Comparison of ENCODE assay signal across 31 cellular contexts in genomic region chr3:197195326-197195725, GRCh38.
"Had no signal": no experiment of that assay in that cellular context is flagged by ENCODE, and none has a peak within 500 bp of the region (broad histone marks: within the 10 kb centered on the region; RNA-seq: fewer than 3 reads in every experiment).

No MANE protein-coding gene starts in this region.

- H3K9me3 Mint-ChIP-seq: activated CD4-positive, alpha-beta memory T cell treated with anti-CD3 and anti-CD28 coated beads for 36 hours; activated CD4-positive, alpha-beta T cell treated with anti-CD3 and anti-CD28 coated beads, Interleukin-2, amount 10 ng/mL, durations not matched to agents 24 days and 14 days; activated naive CD4-positive, alpha-beta T cell treated with anti-CD3 and anti-CD28 coated beads for 36 hours; activated naive CD4-positive, alpha-beta T cell treated with anti-CD3 and anti-CD28 coated beads, Interleukin-2, amount 50 U/mL, for 24 hours; activated T-helper 1 cell treated with anti-CD3 and anti-CD28 coated beads, Interleukin-12 subunit alpha, Interleukin-12 subunit beta, Interleukin-2, Interleukin-4 antibody, amounts not matched to agents 30 ng/mL and 10 ng/mL and 1 ng/mL, durations not matched to agents 14 hours and 24 hours and 36 hours; activated T-helper 2 cell treated with anti-CD3 and anti-CD28 coated beads, Interferon-gamma antibody, Interleukin-2, Interleukin-4, amounts not matched to agents 10 μg/mL and 5 μg/mL and 100 μg/mL, durations not matched to agents 14 hours and 24 hours and 36 hours; effector memory CD8-positive, alpha-beta T cell had no signal

- H3K4me3 Mint-ChIP-seq: activated CD4-positive, alpha-beta memory T cell treated with anti-CD3 and anti-CD28 coated beads for 36 hours; activated CD4-positive, alpha-beta T cell treated with anti-CD3 and anti-CD28 coated beads for 36 hours; activated CD4-positive, alpha-beta T cell treated with anti-CD3 and anti-CD28 coated beads, Interleukin-2, amount 10 ng/mL, durations not matched to agents 24 days and 14 days; activated CD8-positive, alpha-beta memory T cell treated with anti-CD3 and anti-CD28 coated beads, Interleukin-2, amount 10 ng/mL, durations not matched to agents 7 days and 5 days; activated CD8-positive, alpha-beta T cell treated with anti-CD3 and anti-CD28 coated beads, Interleukin-2, amount 10 ng/mL, durations not matched to agents 7 days and 5 days; activated naive CD4-positive, alpha-beta T cell treated with anti-CD3 and anti-CD28 coated beads for 36 hours; activated naive CD4-positive, alpha-beta T cell treated with anti-CD3 and anti-CD28 coated beads, Interleukin-2, amount 50 U/mL, for 24 hours; activated T-helper 1 cell treated with anti-CD3 and anti-CD28 coated beads, Interleukin-12 subunit alpha, Interleukin-12 subunit beta, Interleukin-2, Interleukin-4 antibody, amounts not matched to agents 30 ng/mL and 10 ng/mL and 1 ng/mL, durations not matched to agents 14 hours and 24 hours and 36 hours; effector memory CD8-positive, alpha-beta T cell had no signal

- ATAC-seq: activated CD4-positive, alpha-beta T cell treated with anti-CD3 and anti-CD28 coated beads for 36 hours; activated CD8-positive, alpha-beta memory T cell treated with anti-CD3 and anti-CD28 coated beads, Interleukin-2, amount 10 ng/mL, durations not matched to agents 7 days and 5 days; activated CD8-positive, alpha-beta T cell treated with anti-CD3 and anti-CD28 coated beads, Interleukin-2, amount 10 ng/mL, durations not matched to agents 7 days and 5 days; body of pancreas; effector memory CD8-positive, alpha-beta T cell; foreskin keratinocyte; gastrocnemius medialis had no signal

- DNase-seq: activated CD4-positive, alpha-beta memory T cell treated with anti-CD3 and anti-CD28 coated beads for 36 hours; activated CD4-positive, alpha-beta T cell treated with anti-CD3 and anti-CD28 coated beads for 36 hours; activated CD4-positive, alpha-beta T cell treated with anti-CD3 and anti-CD28 coated beads, Interleukin-2, amount 10 ng/mL, durations not matched to agents 24 days and 14 days; activated CD4-positive, CD25-positive, alpha-beta regulatory T cell; activated CD4-positive, CD25-positive, alpha-beta regulatory T cell treated with anti-CD3 and anti-CD28 coated beads, Interleukin-2, amount 50 U/mL, for 72 hours; activated CD8-positive, alpha-beta memory T cell treated with anti-CD3 and anti-CD28 coated beads, Interleukin-2, amount 10 ng/mL, durations not matched to agents 7 days and 5 days; activated CD8-positive, alpha-beta memory T cell treated with anti-CD3 and anti-CD28 coated beads, Interleukin-2, amount 50 U/mL, for 4 hours; activated CD8-positive, alpha-beta T cell treated with anti-CD3 and anti-CD28 coated beads, Interleukin-2, amount 10 ng/mL, durations not matched to agents 7 days and 5 days; activated effector memory CD4-positive, alpha-beta T cell treated with anti-CD3 and anti-CD28 coated beads, Interleukin-2, amount 50 U/mL, for 16 hours; activated naive CD4-positive, alpha-beta T cell treated with anti-CD3 and anti-CD28 coated beads for 36 hours; activated T-cell treated with anti-CD3 and anti-CD28 coated beads, Interleukin-2, amount 50 U/mL, for 1 hour; activated T-cell treated with anti-CD3 and anti-CD28 coated beads, Interleukin-2, amount 50 U/mL, for 48 hours; adrenal gland; amygdala; aorta; body of pancreas; central memory CD4-positive, alpha-beta T cell; cortex of kidney; dermis blood vessel endothelial cell; effector CD4-positive, alpha-beta T cell; effector memory CD8-positive, alpha-beta T cell; erythroblast; foreskin keratinocyte; gastrocnemius medialis; heart right ventricle; T-helper 1 cell; T-helper 2 cell had no signal

- H3K4me1 Mint-ChIP-seq: activated CD4-positive, alpha-beta T cell treated with anti-CD3 and anti-CD28 coated beads, Interleukin-2, amount 10 ng/mL, durations not matched to agents 24 days and 14 days; activated CD8-positive, alpha-beta memory T cell treated with anti-CD3 and anti-CD28 coated beads, Interleukin-2, amount 10 ng/mL, durations not matched to agents 7 days and 5 days had no signal

- H3K9me3 ChIP-seq: adrenal gland, body of pancreas, esophagus muscularis mucosa, gastrocnemius medialis, heart right ventricle had no signal

- H3K27me3 Mint-ChIP-seq: activated CD4-positive, alpha-beta memory T cell treated with anti-CD3 and anti-CD28 coated beads for 36 hours; activated CD4-positive, alpha-beta T cell treated with anti-CD3 and anti-CD28 coated beads for 36 hours; activated CD4-positive, alpha-beta T cell treated with anti-CD3 and anti-CD28 coated beads, Interleukin-2, amount 10 ng/mL, durations not matched to agents 24 days and 14 days; activated CD8-positive, alpha-beta memory T cell treated with anti-CD3 and anti-CD28 coated beads, Interleukin-2, amount 10 ng/mL, durations not matched to agents 7 days and 5 days; activated naive CD4-positive, alpha-beta T cell treated with anti-CD3 and anti-CD28 coated beads, Interleukin-2, amount 50 U/mL, for 24 hours; effector memory CD8-positive, alpha-beta T cell had no signal

- H3K36me3 Mint-ChIP-seq: activated CD4-positive, alpha-beta memory T cell treated with anti-CD3 and anti-CD28 coated beads for 36 hours had no signal

- H3K27ac Mint-ChIP-seq: activated CD4-positive, alpha-beta memory T cell treated with anti-CD3 and anti-CD28 coated beads for 36 hours; activated CD4-positive, alpha-beta T cell treated with anti-CD3 and anti-CD28 coated beads for 36 hours; activated CD4-positive, alpha-beta T cell treated with anti-CD3 and anti-CD28 coated beads, Interleukin-2, amount 10 ng/mL, durations not matched to agents 24 days and 14 days; activated CD8-positive, alpha-beta memory T cell treated with anti-CD3 and anti-CD28 coated beads, Interleukin-2, amount 10 ng/mL, durations not matched to agents 7 days and 5 days; activated CD8-positive, alpha-beta T cell treated with anti-CD3 and anti-CD28 coated beads, Interleukin-2, amount 10 ng/mL, durations not matched to agents 7 days and 5 days; activated naive CD4-positive, alpha-beta T cell treated with anti-CD3 and anti-CD28 coated beads for 36 hours; activated naive CD4-positive, alpha-beta T cell treated with anti-CD3 and anti-CD28 coated beads, Interleukin-2, amount 50 U/mL, for 24 hours; activated T-helper 1 cell treated with anti-CD3 and anti-CD28 coated beads, Interleukin-12 subunit alpha, Interleukin-12 subunit beta, Interleukin-2, Interleukin-4 antibody, amounts not matched to agents 30 ng/mL and 10 ng/mL and 1 ng/mL, durations not matched to agents 14 hours and 24 hours and 36 hours; activated T-helper 2 cell treated with anti-CD3 and anti-CD28 coated beads, Interferon-gamma antibody, Interleukin-2, Interleukin-4, amounts not matched to agents 10 μg/mL and 5 μg/mL and 100 μg/mL, durations not matched to agents 14 hours and 24 hours and 36 hours; effector memory CD8-positive, alpha-beta T cell had no signal
